Comparison of ENCODE assay signal across 8 cellular contexts in the genomic region with DNA sequence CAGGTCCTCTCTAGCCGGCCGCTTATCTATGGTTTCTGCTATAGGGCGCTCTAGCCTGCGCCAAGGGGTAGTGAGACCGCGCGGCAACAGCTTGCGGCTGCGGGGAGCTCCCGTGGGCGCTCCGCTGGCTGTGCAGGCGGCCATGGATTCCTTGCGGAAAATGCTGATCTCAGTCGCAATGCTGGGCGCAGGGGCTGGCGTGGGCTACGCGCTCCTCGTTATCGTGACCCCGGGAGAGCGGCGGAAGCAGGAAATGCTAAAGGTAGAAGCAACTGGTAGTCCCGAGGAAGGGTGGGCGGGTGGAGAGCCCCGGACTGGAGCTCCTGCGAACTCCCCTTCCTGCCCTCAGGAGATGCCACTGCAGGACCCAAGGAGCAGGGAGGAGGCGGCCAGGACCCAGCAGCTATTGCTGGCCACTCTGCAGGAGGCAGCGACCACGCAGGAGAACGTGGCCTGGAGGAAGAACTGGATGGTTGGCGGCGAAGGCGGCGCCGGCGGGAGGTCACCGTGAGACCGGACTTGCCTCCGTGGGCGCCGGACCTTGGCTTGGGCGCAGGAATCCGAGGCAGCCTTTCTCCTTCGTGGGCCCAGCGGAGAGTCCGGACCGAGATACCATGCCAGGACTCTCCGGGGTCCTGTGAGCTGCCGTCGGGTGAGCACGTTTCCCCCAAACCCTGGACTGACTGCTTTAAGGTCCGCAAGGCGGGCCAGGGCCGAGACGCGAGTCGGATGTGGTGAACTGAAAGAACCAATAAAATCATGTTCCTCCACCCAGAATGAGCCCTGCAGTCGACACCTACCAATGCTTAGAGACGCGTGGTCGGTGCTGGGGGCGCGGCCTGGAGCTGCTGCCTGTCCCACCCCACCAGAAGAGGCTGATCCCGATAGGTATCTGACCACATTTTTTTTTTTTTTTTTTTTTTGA. TPM values are rescaled to one million over a fixed set of nuclear protein-coding genes. Genes with fewer than 3 reads are reported as not detected.
DNase-seq lines count a peak whose midpoint lies in the region; ATAC-seq and TF ChIP-seq lines count a peak whose summit lies in the region.

A gene (minus strand): TSS at position 664 of the 925 bp plus-strand sequence. CDS start 2,236 bp downstream, outside the sequence.
A gene with protein sequence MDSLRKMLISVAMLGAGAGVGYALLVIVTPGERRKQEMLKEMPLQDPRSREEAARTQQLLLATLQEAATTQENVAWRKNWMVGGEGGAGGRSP (plus strand): TSS at position 70 of the 925 bp plus-strand sequence. CDS start 73 bp downstream, at position 143.

- H3K4me3 ChIP-seq in right atrium auricular region = peak within 1 kb of the TSS; percentile 63 to 79
- peak within 1 kb of the TSS; percentile 61 to 84 for H3K4me3 ChIP-seq in aorta (ENCODE audit: low read length in 2 of 2)

- peaks cover 0 to 33% of the 10 kb centered on the region in 2 donors for H3K4me1 ChIP-seq in right atrium auricular region
- peaks cover 0 to under 1% of the 10 kb centered on the region in 2 donors for H3K4me1 ChIP-seq in aorta (ENCODE audit: control insufficient read depth in 1 of 2, insufficient read depth in 2 of 2, low read length in 2 of 2)

- 0 to 1% methylated on average over 66 of the region's 66 CpGs for WGBS in aorta, 2 donors

- peak in 1 of 2 donors; percentile 15 for TF ChIP-seq CTCF in right atrium auricular region (IDR thresholded peaks at IDR 0.05)

- H3K36me3 ChIP-seq in right atrium auricular region = peaks cover 16% of the 10 kb centered on the region
- H3K36me3 ChIP-seq in aorta (ENCODE audit: control insufficient read depth in 1 of 2, insufficient read depth in 2 of 2, low read length in 1 of 2) = peaks cover 0 to 3% of the 10 kb centered on the region in 2 donors

- ATAC-seq in HG02623 (IDR thresholded peaks at IDR 0.05; ENCODE audit: unreplicated experiment) (peak; percentile 49), aorta (ENCODE audit: low FRiP score) (peak; percentile 92)

- DNase-seq in GM03348 (ENCODE audit: low spot score) = peak; percentile 75
- DNase-seq in NCI-H146 (lab: John Stamatoyannopoulos, UW) = peak; percentile 86
- DNase-seq in T-helper 1 cell = peak; percentile 64 to 87 (median 67)
- DNase-seq in amygdala (lab: John Stamatoyannopoulos, UW) = peak in 55 of 56 donors; percentile 27 to 88 (median 72)
- peak; percentile 81 for DNase-seq in right atrium auricular region (ENCODE audit: low spot score)
- peak; percentile 87 for DNase-seq in putamen (ENCODE audit: low spot score)
- DNase-seq in aorta = peak; percentile 82 to 89

- H3K27me3 ChIP-seq in right atrium auricular region (no peaks in the 10 kb centered on the region), aorta (ENCODE audit: control insufficient read depth in 1 of 2, insufficient read depth in 2 of 2, low read length in 1 of 2) (no peaks in the 10 kb centered on the region)

- H3K27ac ChIP-seq in right atrium auricular region (peak within 1 kb of the TSS; percentile 74 to 83), aorta (ENCODE audit: low read depth in 1 of 2, low read length in 2 of 2) (peak within 1 kb of the TSS; percentile 1 to 63)

- no peaks in the 10 kb centered on the region for H3K9me3 ChIP-seq in right atrium auricular region
- no peaks in the 10 kb centered on the region for H3K9me3 ChIP-seq in aorta (ENCODE audit: control insufficient read depth, low read length)

- intact Hi-C loops in aorta (cut with DNase I) = loop anchor here in 1 of 2 donors (5.0 kb wide), 1 partner anchor 35 kb away; a partner anchor contains a TSS

RNA-seq across cellular contexts. Expression of the first gene that starts in this region (rescaled TPM):
- total RNA-seq in right atrium auricular region = 1 to 10 TPM; 2.3 to 2.4 TPM
- 1 to 10 TPM; 3.6 to 8.6 TPM for total RNA-seq in aorta
- polyA plus RNA-seq in aorta = 1 to 10 TPM; 2.3 to 7.6 TPM

RNA-seq across cellular contexts. Expression of the second gene that starts in this region (rescaled TPM):
- total RNA-seq in right atrium auricular region (1 to 10 TPM; 5.0 to 8.7 TPM), aorta (1 to 10 TPM; 3.0 to 4.8 TPM)
- 10 to 100 TPM in 1 of 2 donors, 1 to 10 TPM in 1; 5.8 to 12.7 TPM for polyA plus RNA-seq in aorta

Comparison
In these comparisons a context has a peak if more than half of its experiments do, and no peak if none do; other contexts are left out.
1. Peak in every context shown above with its lines: DNase-seq, ATAC-seq, H3K4me3 ChIP-seq and H3K27ac ChIP-seq.